ENCODE assay signal across 8 cellular contexts in genomic region chr7:30470783-30471182, GRCh38. TPM values are rescaled to one million over a fixed set of nuclear protein-coding genes. Genes with fewer than 3 reads are reported as not detected.
DNase-seq lines count a peak whose midpoint lies in the region; ATAC-seq and TF ChIP-seq lines count a peak whose summit lies in the region.

No MANE protein-coding gene starts in this region.

- ATAC-seq in mucosa of descending colon (peak; percentile 3), WTC11 (no peak)

- TF ChIP-seq CTCF in AG04450 (IDR thresholded peaks at IDR 0.05; ENCODE audit: low read depth, low read length) (no peak), brain (conservative IDR thresholded peaks at IDR 0.05) (no peak), mucosa of descending colon (IDR thresholded peaks at IDR 0.05) (no peak), WTC11 (IDR thresholded peaks at IDR 0.05) (no peak)

- intact Hi-C loops in mucosa of descending colon (cut with DNase I, micrococcal nuclease): no loop called here

- H3K36me3 Mint-ChIP-seq in brain (no peaks in the 10 kb centered on the region), WTC11 (no peaks in the 10 kb centered on the region)

- peak overlapping the region; percentile 43 to 96 (median 88) for H3K27ac Mint-ChIP-seq in brain
- H3K27ac Mint-ChIP-seq in WTC11: no peak overlapping the region

- POLR2A ChIA-PET in AG04450 (lab: Yijun Ruan, JAX): no interaction called here
- POLR2A ChIA-PET in WTC11 (lab: Charles Lee): no interaction called here

- CTCF ChIA-PET in AG04450 (lab: Charles Lee) (no interaction called here), WTC11 (lab: Charles Lee) (interaction anchor here (0.6 kb wide), 1 partner anchor 63 kb away, joined by 3 read pairs; no protein-coding TSS in a partner anchor)

- H3K27ac ChIP-seq in AG04450 (ENCODE audit: low read depth, low read length): peak overlapping the region; percentile 93

- H3K9me3 ChIP-seq in AG04450 (ENCODE audit: control insufficient read depth, insufficient read depth, low read length) (no peaks in the 10 kb centered on the region), mucosa of descending colon (no peaks in the 10 kb centered on the region)

- H3K4me1 ChIP-seq in mucosa of descending colon (ENCODE audit: low read depth): peaks cover 16% of the 10 kb centered on the region

- no peaks in the 10 kb centered on the region for H3K9me3 Mint-ChIP-seq in brain
- H3K9me3 Mint-ChIP-seq in WTC11: no peaks in the 10 kb centered on the region

- H3K4me3 Mint-ChIP-seq in brain: peak overlapping the region in 2 of 5 experiments; percentile 36 to 39
- no peak overlapping the region for H3K4me3 Mint-ChIP-seq in WTC11

- H3K4me3 ChIP-seq in AG04450 (ENCODE audit: low read depth, low read length): no peak overlapping the region
- no peak overlapping the region for H3K4me3 ChIP-seq in mucosa of descending colon

- H3K4me1 Mint-ChIP-seq in brain: peaks cover 84% of the 10 kb centered on the region
- H3K4me1 Mint-ChIP-seq in WTC11: peaks cover 21% of the 10 kb centered on the region

- DNase-seq in AG04450 (ENCODE audit: low read depth, low spot score) (no peak), NCI-H1092 treated with DMSO at 0.1 percent for 48 hours (lab: John Stamatoyannopoulos, UW) (peak; percentile 75), mucosa of descending colon (peak in 2 of 3 donors; percentile 55 to 57), RPMI8226 (no peak), WTC11 (ENCODE audit: low spot score) (no peak), SIG-M5 treated with dmso at 0.1 percent for 504 hours (lab: John Stamatoyannopoulos, UW; ENCODE audit: unreplicated experiment) (no peak)
- no peak for DNase-seq in stimulated activated CD4-positive, alpha-beta T cell treated with anti-CD3 and anti-CD28 coated beads, Interleukin-4, amount 100 ng/mL, for 24 hours

- no peaks in the 10 kb centered on the region for H3K27me3 Mint-ChIP-seq in brain
- no peaks in the 10 kb centered on the region for H3K27me3 Mint-ChIP-seq in WTC11 (ENCODE audit: low read depth)

- no peaks in the 10 kb centered on the region for H3K27me3 ChIP-seq in AG04450 (ENCODE audit: control insufficient read depth, insufficient read depth, low read length)

- no peaks in the 10 kb centered on the region for H3K36me3 ChIP-seq in mucosa of descending colon (ENCODE audit: low read depth)

TF ChIP-seq in WTC11, 78 proteins besides CTCF, POLR2A, EP300 and RAD21:
- TF ChIP-seq ZNF138 (CRISPR knock-in tag; conservative IDR thresholded peaks at IDR 0.05) (no peak), OVOL2 (CRISPR knock-in tag; IDR thresholded peaks at IDR 0.05; ENCODE audit: borderline replicate concordance) (no peak), ZNF423 (CRISPR knock-in tag; IDR thresholded peaks at IDR 0.05) (no peak)

RNA-seq across cellular contexts. Expression of gene NOD1, which starts 7.8 kb away (rescaled TPM):
- polyA plus RNA-seq in AG04450 (2011; rRNA removed) (3.3 and 3.5 TPM in 2 replicates), brain (ENCODE audit: insufficient read depth, low read depth, low replicate concordance) (1.3 TPM)
- polyA minus RNA-seq in AG04450 (2011; rRNA and poly(A)+ RNA removed): 4.0 and 5.4 TPM in 2 replicates
- total RNA-seq in mucosa of descending colon (10 to 100 TPM; 13.2 to 14.4 (median 13.2) TPM), WTC11 (2021) (6.0 to 6.4 TPM (median 6.3 TPM) in 3 replicates)

RNA-seq across cellular contexts. Expression of gene GGCT, which starts 33.8 kb away (rescaled TPM):
- polyA plus RNA-seq in AG04450 (2011; rRNA removed) (19.8 and 24.4 TPM in 2 replicates), brain (ENCODE audit: insufficient read depth, low read depth, low replicate concordance) (49.3 TPM)
- 4.9 and 5.5 TPM in 2 replicates for polyA minus RNA-seq in AG04450 (2011; rRNA and poly(A)+ RNA removed)
- total RNA-seq in mucosa of descending colon (10 to 100 TPM; 29.9 to 50.2 (median 32.8) TPM), WTC11 (2021) (95.4 to 106 TPM (median 101 TPM) in 3 replicates)

Comparison
In these comparisons a context has a peak if more than half of its experiments do, and no peak if none do; other contexts are left out.
1. DNase-seq: peak in NCI-H1092 treated with DMSO at 0.1 percent for 48 hours (single experiment) and mucosa of descending colon (2 of 3); none in AG04450 (single experiment), RPMI8226 (single experiment), stimulated activated CD4-positive, alpha-beta T cell treated with anti-CD3 and anti-CD28 coated beads, Interleukin-4, amount 100 ng/mL, for 24 hours (single experiment), WTC11 (single experiment) and SIG-M5 treated with dmso at 0.1 percent for 504 hours (single experiment).